13 cellular contexts compared by ENCODE assay signal in the genomic region with DNA sequence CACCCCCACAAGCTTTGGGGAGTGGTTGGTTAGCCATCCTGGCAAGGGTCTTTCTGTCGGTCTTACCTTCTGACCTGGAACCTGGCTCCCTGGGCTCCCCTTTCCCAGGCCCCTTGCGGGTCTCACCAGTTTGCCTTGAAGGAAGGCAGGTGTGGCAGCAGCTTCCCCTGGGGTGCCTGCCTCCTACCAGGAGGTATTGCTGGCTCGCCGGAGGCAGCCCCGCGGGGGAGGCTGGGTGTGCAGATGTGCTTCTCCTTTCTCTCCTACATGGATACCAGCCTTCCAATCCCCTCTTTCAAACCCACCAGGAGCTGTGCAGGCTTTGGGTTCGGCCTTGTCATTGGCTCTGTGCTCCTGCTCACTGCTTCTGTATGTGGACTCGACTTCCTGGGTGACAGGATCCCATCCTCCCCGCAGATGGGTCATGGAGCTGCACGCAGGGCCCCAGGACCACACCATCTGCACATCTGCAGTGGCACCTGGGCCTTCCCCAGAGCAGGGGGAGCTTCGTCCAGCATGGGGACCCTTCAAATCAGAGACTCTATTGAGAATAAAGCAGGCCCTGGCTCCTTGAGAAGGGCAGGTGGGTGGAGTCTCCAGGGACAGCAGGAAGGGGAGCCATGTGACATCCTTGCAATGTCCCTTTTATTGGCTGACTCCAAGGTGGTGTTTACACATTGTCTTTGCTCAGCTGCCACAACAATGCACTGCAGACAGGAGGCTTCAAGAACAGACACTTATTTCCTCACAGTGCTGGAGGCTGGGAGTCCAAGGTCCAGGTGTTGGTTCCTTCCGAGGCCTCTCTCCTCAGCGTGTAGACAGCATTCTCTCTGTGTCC.
DNase-seq lines count a peak whose midpoint lies in the region; ATAC-seq and TF ChIP-seq lines count a peak whose summit lies in the region.
"Had no signal": no experiment of that assay in that cellular context is flagged by ENCODE, and none has a peak within 500 bp of the region (broad histone marks: within the 10 kb centered on the region; RNA-seq: fewer than 3 reads in every experiment).

No MANE protein-coding gene starts in this region.

- H4K91ac ChIP-seq in trophoblast cell (ENCODE audit: low read depth, low read length), result no peak overlapping the region

- H3K79me2 ChIP-seq in mesendoderm (ENCODE audit: control insufficient read depth, insufficient read depth, low read length) (no peaks in the 10 kb centered on the region), trophoblast cell (ENCODE audit: control insufficient read depth, insufficient read depth, low read length, poor library complexity) (no peaks in the 10 kb centered on the region)

- no peaks in the 10 kb centered on the region for H3K4me1 ChIP-seq in mesendoderm (ENCODE audit: control insufficient read depth, low read depth, low read length)
- no peaks in the 10 kb centered on the region for H3K4me1 ChIP-seq in trophoblast cell (ENCODE audit: control insufficient read depth in 1 of 2, insufficient read depth in 2 of 2, low read length in 2 of 2)

- no peak overlapping the region for H3K27ac ChIP-seq in mesendoderm (ENCODE audit: low read depth, low read length)
- no peak overlapping the region for H3K27ac ChIP-seq in trophoblast cell (ENCODE audit: low read depth, low read length)

- H3K9ac ChIP-seq in mesendoderm (ENCODE audit: low read length) (no peak overlapping the region), trophoblast cell (ENCODE audit: low read length) (no peak overlapping the region)
- H3K9ac ChIP-seq: SK-N-SH had no signal

- H3K36me3 ChIP-seq in mesendoderm (ENCODE audit: control insufficient read depth, insufficient read depth, low read length), result no peaks in the 10 kb centered on the region
- H3K36me3 ChIP-seq in trophoblast cell (ENCODE audit: control insufficient read depth in 1 of 2, insufficient read depth in 2 of 2, low read length in 2 of 2), result no peaks in the 10 kb centered on the region

- H2AK5ac ChIP-seq in mesendoderm (ENCODE audit: low read length), result no peak overlapping the region
- H2AK5ac ChIP-seq in trophoblast cell (ENCODE audit: low read length), result no peak overlapping the region

- no peak overlapping the region for H3K56ac ChIP-seq in mesendoderm (ENCODE audit: low read length)

- H3K23ac ChIP-seq in mesendoderm (ENCODE audit: low read length), result no peak overlapping the region
- H3K23ac ChIP-seq in trophoblast cell (ENCODE audit: low read length), result no peak overlapping the region

- H3K27me3 ChIP-seq in mesendoderm (ENCODE audit: insufficient read depth, low read length, poor library complexity), result no peaks in the 10 kb centered on the region
- H3K27me3 ChIP-seq in trophoblast cell (ENCODE audit: insufficient read depth, low read length), result no peaks in the 10 kb centered on the region

- no peak overlapping the region for H2BK15ac ChIP-seq in mesendoderm (replicated peaks; ENCODE audit: low read depth)

- no peak overlapping the region for H2AFZ ChIP-seq in trophoblast cell (ENCODE audit: insufficient read depth, low read length, poor library complexity)

- no peak for TF ChIP-seq CTCF in GM10266 (IDR thresholded peaks at IDR 0.05; ENCODE audit: control insufficient read depth, insufficient read depth, low read depth, missing control alignments)

- no peak overlapping the region for H3K4me2 ChIP-seq in mesendoderm (ENCODE audit: low read length)
- no peak overlapping the region for H3K4me2 ChIP-seq in trophoblast cell (ENCODE audit: low read length)
- H3K4me2 ChIP-seq: SK-N-SH had no signal

- H4K8ac ChIP-seq in mesendoderm (ENCODE audit: low read depth, low read length) (no peak overlapping the region), trophoblast cell (ENCODE audit: low read depth, low read length) (no peak overlapping the region)

- H4K12ac ChIP-seq in trophoblast cell (ENCODE audit: low read depth, low read length), result no peak overlapping the region

- no peaks in the 10 kb centered on the region for H3K79me1 ChIP-seq in mesendoderm (ENCODE audit: low read length)
- no peaks in the 10 kb centered on the region for H3K79me1 ChIP-seq in trophoblast cell (ENCODE audit: low read length)

- H4K5ac ChIP-seq in mesendoderm (ENCODE audit: low read length), result no peak overlapping the region

- H2BK5ac ChIP-seq in mesendoderm (ENCODE audit: low read length) (no peak overlapping the region), trophoblast cell (ENCODE audit: low read depth, low read length, poor library complexity) (no peak overlapping the region)

- no peak for ATAC-seq in HG02588 (IDR thresholded peaks at IDR 0.05; ENCODE audit: unreplicated experiment)

- H3K4ac ChIP-seq in mesendoderm (ENCODE audit: low read depth, low read length) (no peak overlapping the region), trophoblast cell (ENCODE audit: low read depth, low read length) (no peak overlapping the region)

- H2BK120ac ChIP-seq in mesendoderm (ENCODE audit: low read depth, low read length) (no peak overlapping the region), trophoblast cell (ENCODE audit: insufficient read depth, low read length, poor library complexity) (no peak overlapping the region)

- no CpG with 5 or more reads among the region's 13 CpGs for WGBS in mesendoderm (ENCODE audit: extremely low coverage, insufficient coverage, low lambda C conversion rate)
- WGBS in trophoblast cell (ENCODE audit: extremely low coverage, insufficient coverage, insufficient read length), result no CpG with 5 or more reads among the region's 13 CpGs

- no peak overlapping the region for H3K14ac ChIP-seq in trophoblast cell (ENCODE audit: low read length)

- peak; percentile 92 for DNase-seq in DMS153 (lab: John Stamatoyannopoulos, UW)
- peak; percentile 7 for DNase-seq in NCI-H128 (lab: John Stamatoyannopoulos, UW; ENCODE audit: unreplicated experiment)
- peak; percentile 81 for DNase-seq in NCI-H748 treated with DMSO at 0.1 percent for 48 hours (lab: John Stamatoyannopoulos, UW)
- peak; percentile 64 for DNase-seq in mesendoderm
- no peak for DNase-seq in KG1 (lab: John Stamatoyannopoulos, UW)
- DNase-seq in GM10266 (ENCODE audit: extremely low spot score), result no peak
- DNase-seq in trophoblast cell, result no peak
- DNase-seq: activated CD8-positive, alpha-beta memory T cell treated with anti-CD3 and anti-CD28 coated beads, Interleukin-2, amount 50 U/mL, for 4 hours; caudate nucleus; DMS 273 treated with DMSO at 0.1 percent for 48 hours; MV-4-11; SK-N-SH had no signal

- no peak overlapping the region for H3K18ac ChIP-seq in mesendoderm (ENCODE audit: low read length)
- no peak overlapping the region for H3K18ac ChIP-seq in trophoblast cell (ENCODE audit: low read length)

- H3K4me3 ChIP-seq in mesendoderm (ENCODE audit: low read length) (no peak overlapping the region), trophoblast cell (ENCODE audit: low read depth, low read length) (no peak overlapping the region)

- H2BK12ac ChIP-seq in trophoblast cell (ENCODE audit: low read length), result no peak overlapping the region

- H3K9me3 ChIP-seq in trophoblast cell (ENCODE audit: insufficient read depth, low read depth, low read length), result peaks cover 6% of the 10 kb centered on the region
- H3K9me3 ChIP-seq: SK-N-SH had no signal

Comparison
In these comparisons a context has a peak if more than half of its experiments do, and no peak if none do; other contexts are left out.
1. DNase-seq: peak in DMS153 (single experiment), NCI-H128 (single experiment), NCI-H748 treated with DMSO at 0.1 percent for 48 hours (single experiment) and mesendoderm (single experiment); none in KG1 (single experiment), GM10266 (single experiment) and trophoblast cell (0 of 2).